Comparison of ENCODE assay signal across 1 cellular context in genomic region chrX:154436597-154437397, GRCh38.
TF ChIP-seq lines count a peak whose summit lies in the region.

TSS of gene GDI1 (plus strand) at chrX:154437154. CDS start at chrX:154437255, 101 bp downstream.

TF ChIP-seq in H1, 55 proteins besides CTCF, POLR2A, EP300 and RAD21 (continued from another document):
- TF ChIP-seq NRF1 (IDR thresholded peaks at IDR 0.05; ENCODE audit: low read depth, low read length): no peak
- TF ChIP-seq CHD7 (IDR thresholded peaks at IDR 0.05; ENCODE audit: insufficient replicate concordance, low read length): no peak
- TF ChIP-seq CHD2 (IDR thresholded peaks at IDR 0.05; ENCODE audit: low read length): 0 out of 2 replicates have a peak, but pooled peaks have one; percentile 34
- TF ChIP-seq CEBPB (IDR thresholded peaks at IDR 0.05; ENCODE audit: low read depth, low read length): no peak
